Comparison of ENCODE assay signal across 8 cellular contexts in the genomic region with DNA sequence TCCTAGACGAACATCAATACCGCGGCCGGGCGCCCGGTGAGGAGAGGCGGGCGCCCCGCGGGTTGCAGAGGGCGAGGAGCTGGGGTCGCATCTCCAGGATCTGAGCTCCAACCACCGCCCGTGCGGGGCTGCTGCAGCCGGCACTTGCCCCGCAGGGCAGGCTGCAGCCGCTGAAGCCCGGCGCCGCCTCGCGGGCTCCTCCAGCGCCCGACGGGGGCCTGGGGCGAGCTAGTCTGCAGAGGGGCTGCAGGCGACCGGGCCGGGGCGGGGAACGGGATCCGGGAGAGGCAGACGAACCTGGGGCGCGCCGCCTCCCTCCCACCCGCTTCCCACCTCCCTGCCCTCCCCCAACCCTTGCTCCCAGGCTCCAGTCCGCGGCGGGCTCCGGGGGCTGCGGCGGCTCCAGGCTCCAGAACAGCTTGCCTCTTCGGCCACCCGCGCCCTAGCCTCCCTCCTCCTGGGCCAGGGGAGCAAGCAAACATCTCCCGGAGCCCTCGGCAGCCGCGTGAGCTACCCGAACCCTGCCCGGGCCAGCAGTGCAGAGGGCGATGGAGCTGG. TPM values are rescaled to one million over a fixed set of nuclear protein-coding genes. Genes with fewer than 3 reads are reported as not detected.
A peak's percentile ranks its signal among the peaks of the same experiment; 100 is the strongest.
DNase-seq lines count a peak whose midpoint lies in the region; ATAC-seq and TF ChIP-seq lines count a peak whose summit lies in the region.

No MANE protein-coding gene starts in this region.

- H3K27me3 Mint-ChIP-seq in CD14-positive monocyte (ENCODE audit: low read depth in 3 of 3) (peaks cover 71 to 96% (median 90%) of the 10 kb centered on the region in 3 donors), naive B cell (peaks cover 48 to 70% (median 50%) of the 10 kb centered on the region in 3 donors), immature natural killer cell (ENCODE audit: low read depth in 3 of 3) (peaks cover 13 to 29% (median 18%) of the 10 kb centered on the region in 3 donors)
- H3K27me3 Mint-ChIP-seq in CD8-positive, alpha-beta memory T cell: peaks cover 46 to 68% of the 10 kb centered on the region in 2 donors

- H3K27ac Mint-ChIP-seq in CD14-positive monocyte (no peak overlapping the region), naive B cell (peak overlapping the region in 1 of 6 donors; percentile 58), immature natural killer cell (no peak overlapping the region)
- no peak overlapping the region for H3K27ac Mint-ChIP-seq in CD8-positive, alpha-beta memory T cell

- peak overlapping the region; percentile 78 to 85 for H3K4me3 Mint-ChIP-seq in CD14-positive monocyte
- peak overlapping the region in 7 of 8 donors; percentile 66 to 94 (median 84) for H3K4me3 Mint-ChIP-seq in naive B cell
- H3K4me3 Mint-ChIP-seq in CD8-positive, alpha-beta memory T cell: no peak overlapping the region
- H3K4me3 Mint-ChIP-seq in immature natural killer cell: no peak overlapping the region

- H3K36me3 Mint-ChIP-seq in CD14-positive monocyte (peaks cover 10 to 11% of the 10 kb centered on the region in 2 donors), naive B cell (peaks cover 0 to 11% of the 10 kb centered on the region in 2 donors), immature natural killer cell (peaks cover 0 to 8% (median 4%) of the 10 kb centered on the region in 3 donors)
- no peaks in the 10 kb centered on the region for H3K36me3 Mint-ChIP-seq in CD8-positive, alpha-beta memory T cell

- TF ChIP-seq CTCF in CD14-positive monocyte (IDR thresholded peaks at IDR 0.05): no peak

- peak; percentile 43 for DNase-seq in CD14-positive monocyte (ENCODE audit: low spot score)
- peak; percentile 58 for DNase-seq in NCI-H1105 (lab: John Stamatoyannopoulos, UW)
- no peak for DNase-seq in naive B cell
- DNase-seq in CD8-positive, alpha-beta memory T cell: no peak
- DNase-seq in immature natural killer cell: no peak

- H3K4me1 Mint-ChIP-seq in CD14-positive monocyte (peaks cover 41% of the 10 kb centered on the region), naive B cell (peaks cover 29 to 46% (median 35%) of the 10 kb centered on the region in 3 donors), immature natural killer cell (no peaks in the 10 kb centered on the region)
- H3K4me1 Mint-ChIP-seq in CD8-positive, alpha-beta memory T cell: peaks cover 4 to 7% (median 6%) of the 10 kb centered on the region in 3 donors

- no peaks in the 10 kb centered on the region for H3K36me3 ChIP-seq in esophagus (ENCODE audit: control insufficient read depth in 2 of 2, insufficient read depth in 2 of 2, low read length in 1 of 2)
- H3K36me3 ChIP-seq in CD8-positive, alpha-beta memory T cell (ENCODE audit: insufficient read depth, low read length): no peaks in the 10 kb centered on the region

- peaks cover 0 to 48% (median 38%) of the 10 kb centered on the region in 7 donors for H3K9me3 Mint-ChIP-seq in CD14-positive monocyte
- H3K9me3 Mint-ChIP-seq in naive B cell: peaks cover 0 to 22% (median 7%) of the 10 kb centered on the region in 7 donors
- H3K9me3 Mint-ChIP-seq in CD8-positive, alpha-beta memory T cell: peaks cover 0 to 31% (median 15%) of the 10 kb centered on the region in 5 donors
- peaks cover 8 to 33% (median 25%) of the 10 kb centered on the region in 6 donors for H3K9me3 Mint-ChIP-seq in immature natural killer cell

- H3K4me3 ChIP-seq in esophagus (ENCODE audit: low read depth in 1 of 2, low read length in 2 of 2): peak overlapping the region; percentile 46 to 60
- no peak overlapping the region for H3K4me3 ChIP-seq in CD8-positive, alpha-beta memory T cell (ENCODE audit: low read length)

- POLR2A ChIA-PET in CD8-positive, alpha-beta memory T cell (lab: Charles Lee): no interaction called here

- peaks cover 0 to 1% of the 10 kb centered on the region in 2 donors for H3K9me3 ChIP-seq in esophagus (ENCODE audit: control insufficient read depth in 2 of 2, insufficient read depth in 1 of 2, low read depth in 1 of 2, low read length in 1 of 2)
- H3K9me3 ChIP-seq in CD8-positive, alpha-beta memory T cell (ENCODE audit: low read length): no peaks in the 10 kb centered on the region

- ATAC-seq in naive B cell (ENCODE audit: low read depth in 2 of 2) (no peak), GM18873 (IDR thresholded peaks at IDR 0.05; ENCODE audit: low FRiP score, unreplicated experiment) (no peak), GM19395 (IDR thresholded peaks at IDR 0.05; ENCODE audit: unreplicated experiment) (no peak)

- H3K4me1 ChIP-seq in esophagus (ENCODE audit: control insufficient read depth in 2 of 2, insufficient read depth in 2 of 2, low read length in 1 of 2): peaks cover 5 to 6% of the 10 kb centered on the region in 2 donors
- H3K4me1 ChIP-seq in CD8-positive, alpha-beta memory T cell (ENCODE audit: insufficient read depth, low read length): no peaks in the 10 kb centered on the region

- H3K27me3 ChIP-seq in esophagus (ENCODE audit: control insufficient read depth in 1 of 2, insufficient read depth in 2 of 2, low read length in 2 of 2): no peaks in the 10 kb centered on the region
- peaks cover 20% of the 10 kb centered on the region for H3K27me3 ChIP-seq in CD8-positive, alpha-beta memory T cell (ENCODE audit: insufficient read depth, low read length, poor library complexity, severe bottlenecking)

- intact Hi-C loops in CD14-positive monocyte (cut with micrococcal nuclease): no loop called here

- H3K27ac ChIP-seq in esophagus (ENCODE audit: low read depth in 2 of 2, low read length in 1 of 2): peak overlapping the region; percentile 57 to 72
- H3K27ac ChIP-seq in CD8-positive, alpha-beta memory T cell (ENCODE audit: low read depth, low read length): no peak overlapping the region

- CTCF ChIA-PET in CD8-positive, alpha-beta memory T cell (lab: Charles Lee): no interaction called here

- 1 to 2% methylated on average over 53 to 54 of the region's 54 CpGs for WGBS in esophagus, 2 donors

RNA-seq across cellular contexts. Expression of a gene that starts 0.9 kb away (rescaled TPM):
- polyA plus RNA-seq in CD14-positive monocyte (under 1 TPM in 1 of 2 donors, not detected in 1; 0.31 TPM), esophagus (1 to 10 TPM; 1.3 to 4.1 TPM), naive B cell (ENCODE audit: low read depth in 6 of 6) (1 to 10 TPM in 1 of 6 donors, not detected in 5; 3.8 TPM), immature natural killer cell (not detected)
- not detected for total RNA-seq in CD8-positive, alpha-beta memory T cell
- not detected for polyA plus RNA-seq in CD8-positive, alpha-beta memory T cell

Comparison
In these comparisons a context has a peak if more than half of its experiments do, and no peak if none do; other contexts are left out.
1. DNase-seq: peak in CD14-positive monocyte (single experiment) and NCI-H1105 (single experiment); none in naive B cell (single experiment), CD8-positive, alpha-beta memory T cell (0 of 5) and immature natural killer cell (0 of 3).
2. H3K4me3 Mint-ChIP-seq: peak in CD14-positive monocyte (2 of 2) and naive B cell (7 of 8); none in CD8-positive, alpha-beta memory T cell (0 of 7) and immature natural killer cell (0 of 5).